ENCODE assay signal across 16 cellular contexts in the genomic region with DNA sequence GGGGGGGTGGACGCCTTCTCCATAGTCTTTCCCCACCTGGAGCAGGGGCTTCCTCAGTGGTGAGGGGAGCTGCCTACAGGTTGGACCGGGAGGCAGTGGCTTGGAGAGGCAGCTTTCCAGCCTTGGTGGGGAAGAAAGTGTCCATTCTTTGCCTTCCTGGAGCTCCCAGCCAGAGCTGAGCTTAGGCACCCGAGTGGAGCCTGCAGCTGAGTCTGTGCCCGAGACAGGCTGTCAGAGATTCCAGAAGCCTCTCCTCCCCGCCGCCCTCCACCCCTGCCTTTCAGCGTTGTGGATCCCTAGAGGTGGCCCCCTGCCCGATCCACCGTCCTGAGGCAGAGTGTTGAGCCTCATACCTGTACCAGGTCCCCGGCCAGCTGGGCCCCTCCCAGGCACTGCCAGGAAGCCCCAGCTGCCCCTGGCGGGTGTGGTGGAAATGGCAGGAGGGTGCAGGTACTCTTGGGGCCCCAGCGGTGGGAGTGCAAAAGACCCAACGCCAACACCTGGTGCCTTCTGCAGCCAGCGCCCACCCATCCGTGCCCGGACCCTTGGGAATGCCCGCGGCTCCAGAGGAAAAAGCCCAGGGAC.
DNase-seq lines count a peak whose midpoint lies in the region; ATAC-seq and TF ChIP-seq lines count a peak whose summit lies in the region.
"Had no signal": no experiment of that assay in that cellular context is flagged by ENCODE, and none has a peak within 500 bp of the region (broad histone marks: within the 10 kb centered on the region; RNA-seq: fewer than 3 reads in every experiment).

No MANE protein-coding gene starts in this region.

- H3K4me3 Mint-ChIP-seq in endothelial cell (ENCODE audit: unreplicated experiment) = no peak overlapping the region
- no peak overlapping the region for H3K4me3 Mint-ChIP-seq in activated CD8-positive, alpha-beta memory T cell treated with anti-CD3 and anti-CD28 coated beads, Interleukin-2, amount 10 ng/mL, durations not matched to agents 7 days and 5 days
- H3K4me3 Mint-ChIP-seq: activated CD4-positive, alpha-beta T cell treated with anti-CD3 and anti-CD28 coated beads, Interleukin-2, amount 10 ng/mL, durations not matched to agents 24 days and 14 days; stimulated activated effector memory CD8-positive, alpha-beta T cell treated with anti-CD3 and anti-CD28 coated beads, Interleukin-12 subunit alpha, Interleukin-12 subunit beta, amount 100 ng/mL, for 72 hours; T-helper 17 cell had no signal

- H3K4me3 ChIP-seq in H7 (ENCODE audit: insufficient read depth, low read depth, low read length) = no peak overlapping the region
- no peak overlapping the region for H3K4me3 ChIP-seq in left lung
- H3K4me3 ChIP-seq: right atrium auricular region had no signal

- H3K4me1 ChIP-seq in left lung = peaks cover 27 to 88% of the 10 kb centered on the region in 2 donors

- DNase-seq in H7 = peak; percentile 93
- no peak for DNase-seq in left lung
- DNase-seq in substantia nigra (lab: John Stamatoyannopoulos, UW) = peak in 4 of 49 donors; percentile 21 to 38 (median 32)
- DNase-seq in endothelial cell (ENCODE audit: low spot score) = no peak
- DNase-seq in activated CD8-positive, alpha-beta memory T cell treated with anti-CD3 and anti-CD28 coated beads, Interleukin-2, amount 10 ng/mL, durations not matched to agents 7 days and 5 days = no peak
- no peak for DNase-seq in SIG-M5 treated with dmso at 0.1 percent for 504 hours (lab: John Stamatoyannopoulos, UW; ENCODE audit: unreplicated experiment)
- DNase-seq: activated CD4-positive, alpha-beta T cell treated with anti-CD3 and anti-CD28 coated beads, Interleukin-2, amount 10 ng/mL, durations not matched to agents 24 days and 14 days; MM.1S; stimulated activated CD4-positive, alpha-beta T cell treated with anti-CD3 and anti-CD28 coated beads, Interleukin-4, amount 100 ng/mL, for 24 hours; T-helper 17 cell had no signal

- no peaks in the 10 kb centered on the region for H3K27me3 ChIP-seq in H7 (ENCODE audit: control insufficient read depth, insufficient read depth, low read length)
- peaks cover 0 to 18% of the 10 kb centered on the region in 2 donors for H3K27me3 ChIP-seq in left lung
- H3K27me3 ChIP-seq: right atrium auricular region had no signal

- H3K36me3 Mint-ChIP-seq in endothelial cell (ENCODE audit: low read depth, unreplicated experiment) = peaks cover 12% of the 10 kb centered on the region
- H3K36me3 Mint-ChIP-seq in activated CD8-positive, alpha-beta memory T cell treated with anti-CD3 and anti-CD28 coated beads, Interleukin-2, amount 10 ng/mL, durations not matched to agents 7 days and 5 days = no peaks in the 10 kb centered on the region

- H3K27ac ChIP-seq in angular gyrus (ENCODE audit: low read depth, low read length) (peak overlapping the region; percentile 98), left lung (no peak overlapping the region), substantia nigra (ENCODE audit: low read depth, low read length, poor library complexity, severe bottlenecking) (peak overlapping the region; percentile 92)
- H3K27ac ChIP-seq: C4-2B had no signal

- CTCF ChIA-PET in activated CD8-positive, alpha-beta memory T cell treated with anti-CD3 and anti-CD28 coated beads, Interleukin-2, amount 10 ng/mL, durations not matched to agents 7 days and 5 days (lab: Charles Lee) = no interaction called here

- ATAC-seq in left lung = peak; percentile 18
- ATAC-seq in HG02973 (IDR thresholded peaks at IDR 0.05; ENCODE audit: unreplicated experiment) = no peak
- no peak for ATAC-seq in activated CD8-positive, alpha-beta memory T cell treated with anti-CD3 and anti-CD28 coated beads, Interleukin-2, amount 10 ng/mL, durations not matched to agents 7 days and 5 days
- ATAC-seq: HCT116; stimulated activated effector memory CD8-positive, alpha-beta T cell treated with anti-CD3 and anti-CD28 coated beads, Interleukin-12 subunit alpha, Interleukin-12 subunit beta, amount 100 ng/mL, for 72 hours; T-helper 17 cell had no signal

- peaks cover 22% of the 10 kb centered on the region for H3K27me3 Mint-ChIP-seq in endothelial cell (ENCODE audit: unreplicated experiment)
- H3K27me3 Mint-ChIP-seq in activated CD8-positive, alpha-beta memory T cell treated with anti-CD3 and anti-CD28 coated beads, Interleukin-2, amount 10 ng/mL, durations not matched to agents 7 days and 5 days = peaks cover 22% of the 10 kb centered on the region

- no peaks in the 10 kb centered on the region for H3K9me3 Mint-ChIP-seq in endothelial cell (ENCODE audit: unreplicated experiment)
- H3K9me3 Mint-ChIP-seq in activated CD8-positive, alpha-beta memory T cell treated with anti-CD3 and anti-CD28 coated beads, Interleukin-2, amount 10 ng/mL, durations not matched to agents 7 days and 5 days (ENCODE audit: low read depth) = no peaks in the 10 kb centered on the region
- H3K9me3 Mint-ChIP-seq: activated CD4-positive, alpha-beta T cell treated with anti-CD3 and anti-CD28 coated beads, Interleukin-2, amount 10 ng/mL, durations not matched to agents 24 days and 14 days; stimulated activated effector memory CD8-positive, alpha-beta T cell treated with anti-CD3 and anti-CD28 coated beads, Interleukin-12 subunit alpha, Interleukin-12 subunit beta, amount 100 ng/mL, for 72 hours had no signal

- intact Hi-C loops in left lung (cut with DNase I) = no loop called here

- TF ChIP-seq CTCF in left lung (IDR thresholded peaks at IDR 0.05) (peak in 1 of 2 donors; percentile 32), endothelial cell (IDR thresholded peaks at IDR 0.05; ENCODE audit: unreplicated experiment) (no peak)

- no peaks in the 10 kb centered on the region for H3K9me3 ChIP-seq in left lung
- H3K9me3 ChIP-seq: right atrium auricular region had no signal

- peaks cover 5% of the 10 kb centered on the region for H3K4me1 Mint-ChIP-seq in endothelial cell (ENCODE audit: unreplicated experiment)
- H3K4me1 Mint-ChIP-seq in activated CD8-positive, alpha-beta memory T cell treated with anti-CD3 and anti-CD28 coated beads, Interleukin-2, amount 10 ng/mL, durations not matched to agents 7 days and 5 days = peaks cover 1% of the 10 kb centered on the region

- H3K36me3 ChIP-seq in H7 (replicated peaks; ENCODE audit: control insufficient read depth, insufficient read depth, low read length) = peaks cover 3% of the 10 kb centered on the region
- H3K36me3 ChIP-seq in left lung = peaks cover 0 to 63% of the 10 kb centered on the region in 2 donors

- no peak overlapping the region for H3K27ac Mint-ChIP-seq in endothelial cell (ENCODE audit: unreplicated experiment)
- H3K27ac Mint-ChIP-seq in activated CD8-positive, alpha-beta memory T cell treated with anti-CD3 and anti-CD28 coated beads, Interleukin-2, amount 10 ng/mL, durations not matched to agents 7 days and 5 days = no peak overlapping the region
- H3K27ac Mint-ChIP-seq: activated CD4-positive, alpha-beta T cell treated with anti-CD3 and anti-CD28 coated beads, Interleukin-2, amount 10 ng/mL, durations not matched to agents 24 days and 14 days; stimulated activated effector memory CD8-positive, alpha-beta T cell treated with anti-CD3 and anti-CD28 coated beads, Interleukin-12 subunit alpha, Interleukin-12 subunit beta, amount 100 ng/mL, for 72 hours; T-helper 17 cell had no signal

Comparison
In these comparisons a context has a peak if more than half of its experiments do, and no peak if none do; other contexts are left out.
1. H3K27ac ChIP-seq: peak in angular gyrus (single experiment) and substantia nigra (single experiment); none in left lung (0 of 2).